In genomic region chr2:241901500-241902351, GRCh38 we compare ENCODE assay signal across 8 cellular contexts. TPM values are rescaled to one million over a fixed set of nuclear protein-coding genes. Genes with fewer than 3 reads are reported as not detected.
A peak's percentile ranks its signal among the peaks of the same experiment; 100 is the strongest.
DNase-seq lines count a peak whose midpoint lies in the region; ATAC-seq and TF ChIP-seq lines count a peak whose summit lies in the region.
"Had no signal": no experiment of that assay in that cellular context is flagged by ENCODE, and none has a peak within 500 bp of the region (broad histone marks: within the 10 kb centered on the region; RNA-seq: fewer than 3 reads in every experiment).

No MANE protein-coding gene starts in this region.

- peaks cover 0 to 45% (median 0%) of the 10 kb centered on the region in 6 donors for H3K36me3 ChIP-seq in spleen
- H3K36me3 ChIP-seq: WERI-Rb-1 had no signal

- peak overlapping the region in 7 of 59 donors; percentile 5 to 62 (median 30) for H3K27ac ChIP-seq in dorsolateral prefrontal cortex
- no peak overlapping the region for H3K27ac ChIP-seq in spleen

- no peak for TF ChIP-seq POLR2A in spleen (IDR thresholded peaks at IDR 0.05)

- peak overlapping the region in 42 of 59 donors; percentile 0 to 59 (median 39) for H3K4me3 ChIP-seq in dorsolateral prefrontal cortex
- peak overlapping the region in 3 of 8 donors; percentile 7 to 39 (median 11) for H3K4me3 ChIP-seq in spleen

- intact Hi-C loops in dorsolateral prefrontal cortex (cut with DNase I) = no loop called here
- intact Hi-C loops in spleen (cut with DNase I; ENCODE audit: low total_unique reads) = no loop called here

- H3K27me3 ChIP-seq in dorsolateral prefrontal cortex (peaks cover 0 to 20% (median 0%) of the 10 kb centered on the region in 45 donors), spleen (replicated peaks in 1 of 7) (no peaks in the 10 kb centered on the region)

- peaks cover 0 to 23% (median 8%) of the 10 kb centered on the region in 6 donors for H3K4me1 ChIP-seq in spleen

- no peaks in the 10 kb centered on the region for H3K9me3 ChIP-seq in spleen

- WGBS in spleen, 5 donors = 48 to 93% (median 74%) methylated on average over 39 to 54 of the region's 54 CpGs

- DNase-seq in NCI-H2171 treated with DMSO at 0.1 percent for 48 hours (lab: John Stamatoyannopoulos, UW) (peak; percentile 32), dorsolateral prefrontal cortex (peak in 6 of 10 donors; percentile 28 to 49 (median 40)), left kidney (ENCODE audit: low read depth, low spot score) (peak; percentile 88), spleen (peak; percentile 54), hippocampal formation (lab: John Stamatoyannopoulos, UW) (no peak), SHP77 treated with DMSO at 0.1 percent for 48 hours (lab: John Stamatoyannopoulos, UW) (no peak)
- DNase-seq: WERI-Rb-1 had no signal

- TF ChIP-seq CTCF in dorsolateral prefrontal cortex (IDR thresholded peaks at IDR 0.05 in 54 of 56, conservative IDR thresholded peaks at IDR 0.05 in 2 of 56; ENCODE audit: low read depth in 1 of 56, partially characterized antibody in 56 of 56) (no peak), spleen (IDR thresholded peaks at IDR 0.05 in 8 of 11, conservative IDR thresholded peaks at IDR 0.05 in 3 of 11) (no peak)

- ATAC-seq in GM21737 (IDR thresholded peaks at IDR 0.05; ENCODE audit: unreplicated experiment) = no peak

RNA-seq across cellular contexts. Expression of gene RTP5, which starts 32.2 kb away (rescaled TPM):
- total RNA-seq in dorsolateral prefrontal cortex = 10 to 100 TPM in 54 of 120 experiments, 1 to 10 TPM in 66; 3.2 to 24.1 (median 9.7) TPM
- total RNA-seq in spleen = 1 to 10 TPM in 4 of 7 donors, under 1 TPM in 3; 0.34 to 2.2 (median 1.0) TPM
- under 1 TPM; 0.39 to 0.93 (median 0.49) TPM for polyA plus RNA-seq in spleen

RNA-seq across cellular contexts. Expression of gene PDCD1, which starts 43.0 kb away (rescaled TPM):
- total RNA-seq in dorsolateral prefrontal cortex (under 1 TPM in 5 of 120 experiments, not detected in 115; 0.24 to 0.59 (median 0.50) TPM), spleen (1 to 10 TPM; 3.1 to 7.9 (median 5.4) TPM)
- 1 to 10 TPM; 2.7 to 7.3 (median 5.2) TPM for polyA plus RNA-seq in spleen

Comparison
In these comparisons a context has a peak if more than half of its experiments do, and no peak if none do; other contexts are left out.
1. DNase-seq: peak in NCI-H2171 treated with DMSO at 0.1 percent for 48 hours (single experiment), dorsolateral prefrontal cortex (6 of 10), left kidney (single experiment) and spleen (single experiment); none in hippocampal formation (0 of 2) and SHP77 treated with DMSO at 0.1 percent for 48 hours (single experiment).